8 cellular contexts compared by ENCODE assay signal in genomic region chr5:123422433-123423277, GRCh38. TPM values are rescaled to one million over a fixed set of nuclear protein-coding genes. Genes with fewer than 3 reads are reported as not detected.
A peak's percentile ranks its signal among the peaks of the same experiment; 100 is the strongest.
DNase-seq lines count a peak whose midpoint lies in the region; ATAC-seq, FAIRE-seq and TF ChIP-seq lines count a peak whose summit lies in the region.

No MANE protein-coding gene starts in this region.

- peak in 2 of 5 donors; percentile 4 to 34 for DNase-seq in CD8-positive, alpha-beta memory T cell
- DNase-seq in RCC 7860 (ENCODE audit: low spot score) (peak; percentile 9), lower lobe of right lung (no peak), tibial nerve (ENCODE audit: low spot score in 2 of 2) (peak; percentile 19 to 31), H54 (ENCODE audit: insufficient read length, low spot score) (no peak)

- ATAC-seq in GM19023 (IDR thresholded peaks at IDR 0.05; ENCODE audit: unreplicated experiment), result peak; percentile 22
- peak; percentile 3 for ATAC-seq in HG03108 (IDR thresholded peaks at IDR 0.05; ENCODE audit: unreplicated experiment)
- peak; percentile 36 to 49 for ATAC-seq in lower lobe of right lung

- H3K4me3 ChIP-seq in CD8-positive, alpha-beta memory T cell (ENCODE audit: low read length), result peak overlapping the region; percentile 72
- peak overlapping the region; percentile 80 for H3K4me3 ChIP-seq in ectodermal cell (ENCODE audit: insufficient read depth, low read depth, low read length)
- peak overlapping the region; percentile 87 for H3K4me3 ChIP-seq in lower lobe of right lung
- H3K4me3 ChIP-seq in tibial nerve, result peak overlapping the region; percentile 79 to 92 (median 86)

- no peak overlapping the region for H3K4me3 Mint-ChIP-seq in CD8-positive, alpha-beta memory T cell

- 0 to 1% methylated on average over 45 of the region's 45 CpGs for WGBS in ectodermal cell, 2 experiments
- 1 to 2% methylated on average over 29 of the region's 45 CpGs for WGBS in tibial nerve, 2 donors

- no peaks in the 10 kb centered on the region for H3K27me3 ChIP-seq in CD8-positive, alpha-beta memory T cell (ENCODE audit: insufficient read depth, low read length, poor library complexity, severe bottlenecking)
- H3K27me3 ChIP-seq in ectodermal cell (ENCODE audit: control insufficient read depth, insufficient read depth, low read length, poor library complexity, severe bottlenecking) (no peaks in the 10 kb centered on the region), lower lobe of right lung (ENCODE audit: low read depth) (no peaks in the 10 kb centered on the region), tibial nerve (no peaks in the 10 kb centered on the region)

- no peaks in the 10 kb centered on the region for H3K27me3 Mint-ChIP-seq in CD8-positive, alpha-beta memory T cell

- POLR2A ChIA-PET in CD8-positive, alpha-beta memory T cell (lab: Charles Lee), result interaction anchor here (0.5 to 3.0 kb wide), 17 partner anchors 10 to 1461 kb away, joined by 3 to 68 read pairs (median 4); partner anchors contain the start of genes CSNK1G3 and SNX2

- intact Hi-C loops in lower lobe of right lung (cut with DNase I), result no loop called here

- peaks cover 17 to 28% (median 22%) of the 10 kb centered on the region in 3 donors for H3K4me1 Mint-ChIP-seq in CD8-positive, alpha-beta memory T cell

- H3K9me3 ChIP-seq in CD8-positive, alpha-beta memory T cell (ENCODE audit: low read length), result no peaks in the 10 kb centered on the region
- H3K9me3 ChIP-seq in ectodermal cell (ENCODE audit: control insufficient read depth, low read length), result no peaks in the 10 kb centered on the region
- H3K9me3 ChIP-seq in lower lobe of right lung, result no peaks in the 10 kb centered on the region
- no peaks in the 10 kb centered on the region for H3K9me3 ChIP-seq in tibial nerve

- H3K27ac ChIP-seq in CD8-positive, alpha-beta memory T cell (ENCODE audit: low read depth, low read length), result peak overlapping the region; percentile 97
- H3K27ac ChIP-seq in ectodermal cell (ENCODE audit: insufficient read depth, low read depth, low read length, poor library complexity, severe bottlenecking) (peak overlapping the region; percentile 45), lower lobe of right lung (peak overlapping the region; percentile 94), tibial nerve (peak overlapping the region; percentile 77 to 94 (median 91))

- no peak for TF ChIP-seq CTCF in lower lobe of right lung (IDR thresholded peaks at IDR 0.05)
- TF ChIP-seq CTCF in tibial nerve (IDR thresholded peaks at IDR 0.05), result no peak

- CTCF ChIA-PET in CD8-positive, alpha-beta memory T cell (lab: Charles Lee), result interaction anchor here (0.7 to 3.1 kb wide), 29 partner anchors 10 to 1461 kb away, joined by 3 to 36 read pairs (median 5); partner anchors contain the start of genes CSNK1G3, SNX2, SNX24 and SRFBP1

- no peaks in the 10 kb centered on the region for H3K9me3 Mint-ChIP-seq in CD8-positive, alpha-beta memory T cell

- peaks cover 1 to 26% (median 3%) of the 10 kb centered on the region in 3 donors for H3K36me3 Mint-ChIP-seq in CD8-positive, alpha-beta memory T cell

- peaks cover 34% of the 10 kb centered on the region for H3K4me1 ChIP-seq in CD8-positive, alpha-beta memory T cell (ENCODE audit: insufficient read depth, low read length)
- H3K4me1 ChIP-seq in ectodermal cell (ENCODE audit: control insufficient read depth, insufficient read depth, low read length), result no peaks in the 10 kb centered on the region
- H3K4me1 ChIP-seq in lower lobe of right lung, result peaks cover 17% of the 10 kb centered on the region
- peaks cover 0 to 34% (median 13%) of the 10 kb centered on the region in 4 donors for H3K4me1 ChIP-seq in tibial nerve

- peak overlapping the region in 1 of 8 donors; percentile 99 for H3K27ac Mint-ChIP-seq in CD8-positive, alpha-beta memory T cell

- H3K36me3 ChIP-seq in CD8-positive, alpha-beta memory T cell (ENCODE audit: insufficient read depth, low read length), result no peaks in the 10 kb centered on the region
- H3K36me3 ChIP-seq in ectodermal cell (ENCODE audit: control insufficient read depth, insufficient read depth, low read length), result no peaks in the 10 kb centered on the region
- H3K36me3 ChIP-seq in lower lobe of right lung, result no peaks in the 10 kb centered on the region
- H3K36me3 ChIP-seq in tibial nerve, result peaks cover 0 to 8% (median 0%) of the 10 kb centered on the region in 3 donors

- TF ChIP-seq POLR2A in tibial nerve (IDR thresholded peaks at IDR 0.05) (no peak), H54 (IDR thresholded peaks at IDR 0.05; ENCODE audit: low read depth, low read length) (no peak)

- TF ChIP-seq EP300 in tibial nerve (IDR thresholded peaks at IDR 0.05), result no peak

- FAIRE-seq in RCC 7860 (lab: Jason Lieb, UNC), result no peak
- no peak for FAIRE-seq in H54 (lab: Jason Lieb, UNC)

RNA-seq across cellular contexts. Expression of gene CEP120, which starts 0.5 kb away (rescaled TPM):
- total RNA-seq in CD8-positive, alpha-beta memory T cell, result 10 to 100 TPM; 23.5 to 25.6 TPM
- 31.8 TPM for polyA plus RNA-seq in CD8-positive, alpha-beta memory T cell
- polyA plus RNA-seq in ectodermal cell (2013, experiment 1 of 4), result 20.3 TPM
- 21.8 TPM for polyA plus RNA-seq in ectodermal cell (2013, experiment 2 of 4)
- polyA plus RNA-seq in ectodermal cell (2013, experiment 3 of 4), result 15.2 TPM
- 16.8 TPM for polyA plus RNA-seq in ectodermal cell (2013, experiment 4 of 4)
- 22.3 TPM for total RNA-seq in lower lobe of right lung
- total RNA-seq in tibial nerve, result 10 to 100 TPM; 15.9 to 31.5 (median 23.6) TPM

Comparison
In these comparisons a context has a peak if more than half of its experiments do, and no peak if none do; other contexts are left out.
1. DNase-seq: peak in RCC 7860 (single experiment) and tibial nerve (2 of 2); none in lower lobe of right lung (single experiment) and H54 (single experiment).
2. H3K27ac ChIP-seq: peak in every context shown above with its lines; median percentile 97 in CD8-positive, alpha-beta memory T cell; 94 in lower lobe of right lung; 91 in tibial nerve; 45 in ectodermal cell.
3. Peak in every context shown above with its lines, with median percentiles within 50 percentile points of each other: H3K4me3 ChIP-seq and ATAC-seq.